In the genomic region with DNA sequence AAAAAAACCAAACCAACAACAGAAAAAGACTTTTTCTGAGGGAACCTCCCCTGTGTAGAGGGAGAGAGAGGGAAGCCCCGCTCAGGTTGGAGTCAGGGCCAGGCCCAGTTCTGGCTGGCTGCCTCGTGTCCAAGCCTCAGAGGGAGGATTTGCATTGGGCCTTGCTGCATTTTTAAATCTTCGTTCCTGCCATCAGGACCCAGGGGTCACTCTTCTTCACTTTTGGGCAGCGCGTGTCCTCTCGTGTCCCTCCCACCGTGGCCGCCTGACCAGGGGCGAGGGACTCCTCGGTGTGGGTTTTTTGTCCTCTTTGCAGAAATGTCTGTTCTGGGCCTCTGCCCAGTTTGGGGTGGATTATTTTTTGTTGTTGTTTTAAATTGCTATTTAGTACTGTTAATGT, we compare ENCODE assay signal across 19 cellular contexts. TPM values are rescaled to one million over a fixed set of nuclear protein-coding genes. Genes with fewer than 3 reads are reported as not detected.
DNase-seq lines count a peak whose midpoint lies in the region; ATAC-seq, FAIRE-seq and TF ChIP-seq lines count a peak whose summit lies in the region.
"Had no signal": no experiment of that assay in that cellular context is flagged by ENCODE, and none has a peak within 500 bp of the region (broad histone marks: within the 10 kb centered on the region; RNA-seq: fewer than 3 reads in every experiment).

No MANE protein-coding gene starts in this region.

- H3K9me3 ChIP-seq in K562 (replicated peaks; ENCODE audit: control insufficient read depth, insufficient read depth, low read depth, low read length): no peaks in the 10 kb centered on the region
- no peaks in the 10 kb centered on the region for H3K9me3 ChIP-seq in colonic mucosa

- H3K4me3 Mint-ChIP-seq in HFFc6: 0 out of 2 replicates have a peak overlapping the region, but pooled peaks have one; percentile 2
- H3K4me3 Mint-ChIP-seq in progenitor cell of endocrine pancreas (ENCODE audit: low read depth): no peak overlapping the region

- no peak for TF ChIP-seq RAD21 in K562 (CRISPR knock-in tag; conservative IDR thresholded peaks at IDR 0.05 in 1 of 2, IDR thresholded peaks at IDR 0.05 in 1 of 2)

- H3K27ac ChIP-seq in C4-2B (peak overlapping the region; percentile 75), K562 (ENCODE audit: extremely low read depth, low read depth, low read length) (no peak overlapping the region), colonic mucosa (no peak overlapping the region)
- H3K27ac ChIP-seq: RWPE1 had no signal

- ATAC-seq in K562: no peak

- H4K20me1 ChIP-seq in K562 (replicated peaks; ENCODE audit: control insufficient read depth, insufficient read depth, low read length): peaks cover 12% of the 10 kb centered on the region

- H3K4me1 Mint-ChIP-seq in HFFc6 (ENCODE audit: low read depth): peaks cover 58% of the 10 kb centered on the region
- H3K4me1 Mint-ChIP-seq in progenitor cell of endocrine pancreas (ENCODE audit: low read depth): peaks cover 2% of the 10 kb centered on the region

- in situ Hi-C loops in K562 (cut with MboI): loop anchor here (5.0 to 25.0 kb wide), 2 partner anchors 109 to 194 kb away; no protein-coding TSS in a partner anchor

- TF ChIP-seq CTCF in C4-2B (conservative IDR thresholded peaks at IDR 0.05): no peak
- TF ChIP-seq CTCF in HFFc6 (IDR thresholded peaks at IDR 0.05): no peak
- 0 out of 6 replicates have a peak, but pooled peaks of 1 of the 3 experiments have one; percentile 1 for TF ChIP-seq CTCF in K562 (IDR thresholded peaks at IDR 0.05 in 2 of 3, conservative IDR thresholded peaks at IDR 0.05 in 1 of 3; ENCODE audit: insufficient read depth in 2 of 3, low read depth in 1 of 3, low read length in 3 of 3)
- TF ChIP-seq CTCF in progenitor cell of endocrine pancreas (IDR thresholded peaks at IDR 0.05; ENCODE audit: unreplicated experiment): no peak
- no peak for TF ChIP-seq CTCF in colonic mucosa (IDR thresholded peaks at IDR 0.05)

- no peaks in the 10 kb centered on the region for H3K79me2 ChIP-seq in K562 (ENCODE audit: control insufficient read depth, insufficient read depth, low read length)

- FAIRE-seq in K562 (lab: Jason Lieb, UNC): no peak
- FAIRE-seq: HTR-8/SVneo had no signal

- POLR2A ChIA-PET in K562 (lab: Yijun Ruan, JAX): interaction anchor here (1.2 to 2.8 kb wide), 3 partner anchors 13 to 47 kb away, joined by 3 to 15 read pairs (median 4); no protein-coding TSS in a partner anchor

- no peak for TF ChIP-seq EP300 in K562 (IDR thresholded peaks at IDR 0.05; ENCODE audit: low read length)

- H3K27me3 Mint-ChIP-seq in HFFc6 (ENCODE audit: insufficient read depth) (peaks cover 8% of the 10 kb centered on the region; the same call in 1 of the 2 replicates), progenitor cell of endocrine pancreas (peaks cover 32% of the 10 kb centered on the region)

- BruUV-seq in K562 (replicated peaks; lab: Mats Ljungman, UMichigan): no TSS peak

- CTCF ChIA-PET in K562 (lab: Yijun Ruan, JAX; ENCODE audit: low intra/inter-chr PET ratio): interaction anchor here (1.4 kb wide), 1 partner anchor 139 kb away, joined by 5 read pairs; no protein-coding TSS in a partner anchor

- no peaks in the 10 kb centered on the region; the same call in 1 of the 2 replicates for H3K9me3 Mint-ChIP-seq in HFFc6
- H3K9me3 Mint-ChIP-seq in progenitor cell of endocrine pancreas (ENCODE audit: low read depth): no peaks in the 10 kb centered on the region
- H3K9me3 Mint-ChIP-seq: GM23338 had no signal

- H3K9ac ChIP-seq in K562 (ENCODE audit: insufficient read depth in 1 of 2, low read depth in 2 of 2, low read length in 2 of 2): peak overlapping the region in 1 of 2 experiments; percentile 39; a peak in 2 of 4 replicates
- H3K9ac ChIP-seq in colonic mucosa (ENCODE audit: low read depth in 2 of 2, low read length in 2 of 2): no peak overlapping the region

- no peak for DNase-seq in HFFc6
- DNase-seq in K562 (ENCODE audit: extremely low read depth in 1 of 4, low spot score in 3 of 4): peak in 1 of 4 experiments; percentile 34
- no peak for DNase-seq in progenitor cell of endocrine pancreas (ENCODE audit: low spot score, unreplicated experiment)
- DNase-seq in kidney glomerular epithelial cell (lab: John Stamatoyannopoulos, UW): no peak
- no peak for DNase-seq in colonic mucosa
- no peak for DNase-seq in NK-92 (lab: John Stamatoyannopoulos, UW; ENCODE audit: unreplicated experiment)
- DNase-seq: GF-D8, IMR-90, NCI-H1105 treated with DMSO at 0.1 percent for 48 hours, NCI-H1694, NCI-H748 treated with DMSO at 0.1 percent for 48 hours, SIG-M5, T-helper 1 cell had no signal

- H3K4me2 ChIP-seq in K562 (ENCODE audit: insufficient read depth, low read length): no peak overlapping the region
- H3K4me2 ChIP-seq: GM23338 had no signal

- intact Hi-C loops in K562 (cut with micrococcal nuclease): no loop called here
- intact Hi-C loops in colonic mucosa (cut with DNase I): no loop called here

- H3K27me3 ChIP-seq in K562 (ENCODE audit: control insufficient read depth in 2 of 2, insufficient read depth in 2 of 2, low read length in 2 of 2): peaks cover 11 to 12% of the 10 kb centered on the region in 2 experiments; a peak in 4 of 5 replicates
- H3K27me3 ChIP-seq in colonic mucosa: no peaks in the 10 kb centered on the region

- WGBS in K562 (ENCODE audit: insufficient coverage, low coverage, missing lambda C conversion rate): 51% methylated on average over 10 of the region's 10 CpGs

- H2AFZ ChIP-seq in K562 (ENCODE audit: low read depth, low read length): no peak overlapping the region
- H2AFZ ChIP-seq: GM23338 had no signal

- peaks cover 4% of the 10 kb centered on the region; the same call in 1 of the 2 replicates for H3K36me3 Mint-ChIP-seq in HFFc6 (ENCODE audit: low read depth)
- H3K36me3 Mint-ChIP-seq in progenitor cell of endocrine pancreas (ENCODE audit: insufficient read depth): no peaks in the 10 kb centered on the region

- H3K4me1 ChIP-seq in K562 (replicated peaks in 1 of 2; ENCODE audit: control insufficient read depth in 2 of 2, insufficient read depth in 2 of 2, low read length in 2 of 2) (peaks cover 5 to 8% of the 10 kb centered on the region in 2 experiments; a peak in 4 of 5 replicates), colonic mucosa (peaks cover 3% of the 10 kb centered on the region)

- TF ChIP-seq POLR2A in K562 (conservative IDR thresholded peaks at IDR 0.05): no peak

- H3K27ac Mint-ChIP-seq in HFFc6 (no peak overlapping the region), progenitor cell of endocrine pancreas (peak overlapping the region; percentile 77)
- H3K27ac Mint-ChIP-seq: GM23338 had no signal

- no peak overlapping the region for H3K4me3 ChIP-seq in K562
- H3K4me3 ChIP-seq in colonic mucosa: no peak overlapping the region
- H3K4me3 ChIP-seq: GM23338 had no signal

- H3K36me3 ChIP-seq in K562 (ENCODE audit: control insufficient read depth, insufficient read depth, low read length) (no peaks in the 10 kb centered on the region), colonic mucosa (no peaks in the 10 kb centered on the region)

- no peaks in the 10 kb centered on the region for H3K9me1 ChIP-seq in K562 (ENCODE audit: control insufficient read depth, insufficient read depth, low read length)

TF ChIP-seq in K562, 482 proteins besides CTCF, POLR2A, EP300 and RAD21 (continues in another document):
- no peak for TF ChIP-seq CEBPG (CRISPR knock-in tag; IDR thresholded peaks at IDR 0.05)
- TF ChIP-seq CEBPG (tag; conservative IDR thresholded peaks at IDR 0.05 in 1 of 2, IDR thresholded peaks at IDR 0.05 in 1 of 2): no peak
- TF ChIP-seq MTA2 (IDR thresholded peaks at IDR 0.05; ENCODE audit: low read depth): no peak
- TF ChIP-seq NUFIP1 (IDR thresholded peaks at IDR 0.05; ENCODE audit: partially characterized antibody): no peak
- TF ChIP-seq TBP (optimal IDR thresholded peaks at IDR 0.05; ENCODE audit: low read depth, low read length): no peak

RNA-seq across cellular contexts. Expression of gene LRRC74B, which starts 57.9 kb away (rescaled TPM):
- total RNA-seq in HFFc6 (2021; fragmentation: NEBNext Ultra II Directional; extraction: Animal tissue kit (Norgen Biotek cat#: 25700)): not detected
- total RNA-seq in K562 (2011; cell fraction: chromatin; rRNA removed; ENCODE audit: low replicate concordance): 0.16 and 0.28 TPM in 2 replicates
- total RNA-seq in K562 (2011; cell fraction: nucleolus; rRNA removed): 0.26 TPM in 1 of 2 replicates, not detected in the other
- total RNA-seq in K562 (2011; cell fraction: nucleoplasm; rRNA removed): not detected in 2 replicates
- not detected in 2 replicates for total RNA-seq in K562 (2014; rRNA removed)
- not detected in 2 replicates for total RNA-seq in K562 (2014; rRNA removed; fragmentation: Illumina TruSeq; extraction: Trizol)
- total RNA-seq in K562 (2015; rRNA removed; fragmentation: Illumina TruSeq; extraction: Trizol): not detected in 2 replicates
- not detected in 2 replicates for total RNA-seq in K562 (2021)
- not detected in 2 replicates for polyA plus RNA-seq in K562 (2011; rRNA removed)
- 0.01 TPM in 2 replicates for polyA plus RNA-seq in K562 (2011; cell fraction: cytosol; rRNA removed)
- polyA plus RNA-seq in K562 (2011; cell fraction: nucleus; rRNA removed): 0.03 and 0.11 TPM in 2 replicates
- 0.21 TPM in 1 of 2 replicates, not detected in the other for polyA plus RNA-seq in K562 (2012)
- polyA plus RNA-seq in K562 (2014; fragmentation: Illumina TruSeq; extraction: Trizol): not detected in 2 replicates
- polyA plus RNA-seq in K562 (2014; fragmentation: Nextera tagmentation; extraction: Ambion mirVana): not detected
- 0.04 TPM in 1 of 2 replicates, not detected in the other for polyA plus RNA-seq in K562 (2014; rRNA removed)
- not detected in 2 replicates for polyA minus RNA-seq in K562 (2011; rRNA and poly(A)+ RNA removed)
- polyA minus RNA-seq in K562 (2011; cell fraction: cytosol; rRNA and poly(A)+ RNA removed): not detected in 2 replicates
- not detected in 2 replicates for polyA minus RNA-seq in K562 (2011; cell fraction: nucleus; rRNA and poly(A)+ RNA removed)
- 0.40 and 0.72 TPM in 2 replicates for total RNA-seq in progenitor cell of endocrine pancreas
- total RNA-seq in colonic mucosa: not detected
- total RNA-seq: Daoy, GM23338, IMR-90, NCI-H460 had no signal
- polyA plus RNA-seq: GM23338, IMR-90 had no signal
